8 cellular contexts compared by ENCODE assay signal in genomic region chr19:18418034-18418724, GRCh38. TPM values are rescaled to one million over a fixed set of nuclear protein-coding genes. Genes with fewer than 3 reads are reported as not detected.
DNase-seq lines count a peak whose midpoint lies in the region; ATAC-seq and TF ChIP-seq lines count a peak whose summit lies in the region.

No MANE protein-coding gene starts in this region.

- H3K4me1 ChIP-seq in PC-3 (ENCODE audit: insufficient read depth, low read length): peaks cover 37% of the 10 kb centered on the region

- H3F3A ChIP-seq in PC-3 (ENCODE audit: low read length, unreplicated experiment): no peaks in the 10 kb centered on the region

- peak overlapping the region; percentile 99 for H3K4me2 ChIP-seq in PC-3 (ENCODE audit: low read length)

- H3K79me2 ChIP-seq in PC-3 (ENCODE audit: low read length): peaks cover 36% of the 10 kb centered on the region

- no peaks in the 10 kb centered on the region for H3K9me3 ChIP-seq in CD4-positive, alpha-beta T cell (ENCODE audit: control insufficient read depth, low read length)
- no peaks in the 10 kb centered on the region for H3K9me3 ChIP-seq in PC-3 (ENCODE audit: low read length)

- H3K9me3 Mint-ChIP-seq in CD4-positive, alpha-beta T cell: no peaks in the 10 kb centered on the region
- no peaks in the 10 kb centered on the region for H3K9me3 Mint-ChIP-seq in dendritic cell treated with granulocyte-macrophage colony-stimulating factor and Interleukin-4, amounts not matched to agents 40 ng/mL and 50 ng/mL, for 4 days
- H3K9me3 Mint-ChIP-seq in naive thymus-derived CD8-positive, alpha-beta T cell: no peaks in the 10 kb centered on the region

- no peaks in the 10 kb centered on the region for H3K36me3 ChIP-seq in PC-3 (ENCODE audit: low read depth, low read length)

- H3K4me3 ChIP-seq in PC-3 (ENCODE audit: low read length): peak overlapping the region; percentile 58; the same call in 1 of the 2 replicates

- TSS peak; percentile 19 for BruUV-seq in PC-3 (replicated peaks; lab: Mats Ljungman, UMichigan)

- H3K27me3 Mint-ChIP-seq in CD4-positive, alpha-beta T cell: peaks cover 42% of the 10 kb centered on the region
- H3K27me3 Mint-ChIP-seq in dendritic cell treated with granulocyte-macrophage colony-stimulating factor and Interleukin-4, amounts not matched to agents 40 ng/mL and 50 ng/mL, for 4 days: no peaks in the 10 kb centered on the region
- H3K27me3 Mint-ChIP-seq in naive thymus-derived CD8-positive, alpha-beta T cell: peaks cover 0 to 36% (median 9%) of the 10 kb centered on the region in 5 donors

- intact Hi-C loops in CD4-positive, alpha-beta T cell (cut with DNase I, micrococcal nuclease): loop anchor here in 1 of 2 experiments (5.0 kb wide), 2 partner anchors 76 to 91 kb away; partner anchors contain the start of gene PGPEP1
- intact Hi-C loops in PC-3 (cut with micrococcal nuclease): loop anchor here (10.0 kb wide), 2 partner anchors 143 to 213 kb away; partner anchors contain the start of genes IQCN and RAB3A
- intact Hi-C loops in dendritic cell treated with granulocyte-macrophage colony-stimulating factor and Interleukin-4, amounts not matched to agents 40 ng/mL and 50 ng/mL, for 4 days (cut with micrococcal nuclease): loop anchor here (5.0 kb wide), 2 partner anchors 136 to 216 kb away; partner anchors contain the start of genes JUND and RAB3A

- H3K27ac ChIP-seq in CD4-positive, alpha-beta T cell (ENCODE audit: low read depth, low read length): peak overlapping the region; percentile 41
- no peak overlapping the region for H3K27ac ChIP-seq in PC-3 (ENCODE audit: low read length)

- DNase-seq in CD4-positive, alpha-beta T cell: no peak
- DNase-seq in PC-3: no peak
- peak in 2 of 10 donors; percentile 23 to 43 for DNase-seq in naive thymus-derived CD8-positive, alpha-beta T cell
- DNase-seq in dedifferentiated amniotic fluid mesenchymal stem cell (ENCODE audit: extremely low spot score): no peak
- no peak for DNase-seq in hepatic stellate cell (ENCODE audit: low spot score)
- no peak for DNase-seq in MV-4-11 (lab: John Stamatoyannopoulos, UW)

- peaks cover 30% of the 10 kb centered on the region for H3K27me3 ChIP-seq in CD4-positive, alpha-beta T cell (ENCODE audit: control insufficient read depth, insufficient read depth, low read length)
- H3K27me3 ChIP-seq in PC-3 (ENCODE audit: low read length): no peaks in the 10 kb centered on the region

- H2AFZ ChIP-seq in PC-3 (ENCODE audit: low read length): peak overlapping the region; percentile 91

- no peak for TF ChIP-seq CTCF in CD4-positive, alpha-beta T cell (IDR thresholded peaks at IDR 0.05)
- no peak for TF ChIP-seq CTCF in PC-3 (conservative IDR thresholded peaks at IDR 0.05; ENCODE audit: low read depth, low read length)

- ATAC-seq in CD4-positive, alpha-beta T cell (ENCODE audit: poor library complexity): peak; percentile 6
- ATAC-seq in PC-3 (peak; percentile 3), GM18868 (IDR thresholded peaks at IDR 0.05; ENCODE audit: unreplicated experiment) (no peak)
- peak; percentile 15 to 18 for ATAC-seq in naive thymus-derived CD8-positive, alpha-beta T cell

- no peaks in the 10 kb centered on the region for H3K36me3 Mint-ChIP-seq in CD4-positive, alpha-beta T cell (ENCODE audit: low read depth)
- H3K36me3 Mint-ChIP-seq in dendritic cell treated with granulocyte-macrophage colony-stimulating factor and Interleukin-4, amounts not matched to agents 40 ng/mL and 50 ng/mL, for 4 days (ENCODE audit: low read depth): peaks cover 25% of the 10 kb centered on the region
- no peaks in the 10 kb centered on the region for H3K36me3 Mint-ChIP-seq in naive thymus-derived CD8-positive, alpha-beta T cell

- H3K4me1 Mint-ChIP-seq in CD4-positive, alpha-beta T cell (ENCODE audit: low read depth): peaks cover 78% of the 10 kb centered on the region
- H3K4me1 Mint-ChIP-seq in dendritic cell treated with granulocyte-macrophage colony-stimulating factor and Interleukin-4, amounts not matched to agents 40 ng/mL and 50 ng/mL, for 4 days (ENCODE audit: low read depth): peaks cover 83% of the 10 kb centered on the region
- H3K4me1 Mint-ChIP-seq in naive thymus-derived CD8-positive, alpha-beta T cell: peaks cover 39 to 77% (median 76%) of the 10 kb centered on the region in 4 donors

- H3K27ac Mint-ChIP-seq in CD4-positive, alpha-beta T cell: peak overlapping the region; percentile 81
- H3K27ac Mint-ChIP-seq in dendritic cell treated with granulocyte-macrophage colony-stimulating factor and Interleukin-4, amounts not matched to agents 40 ng/mL and 50 ng/mL, for 4 days: peak overlapping the region; percentile 95
- peak overlapping the region; percentile 53 to 95 (median 82) for H3K27ac Mint-ChIP-seq in naive thymus-derived CD8-positive, alpha-beta T cell

- H3K9me2 ChIP-seq in PC-3 (replicated peaks; ENCODE audit: low read length): no peaks in the 10 kb centered on the region

- peak overlapping the region; percentile 58; the same call in 1 of the 2 replicates for H3K9ac ChIP-seq in PC-3 (ENCODE audit: low read length)

- H4K20me1 ChIP-seq in PC-3 (ENCODE audit: low read length): peaks cover 6% of the 10 kb centered on the region; the same call in 1 of the 2 replicates

- POLR2A ChIA-PET in CD4-positive, alpha-beta T cell (lab: Charles Lee): interaction anchor here (0.7 to 9.0 kb wide), 12 partner anchors 11 to 486 kb away, joined by 3 to 97 read pairs (median 4); partner anchors contain the start of genes CCDC124, JUND and MPV17L2
- POLR2A ChIA-PET in PC-3 (lab: Charles Lee; ENCODE audit: unreplicated experiment): no interaction called here
- POLR2A ChIA-PET in naive thymus-derived CD8-positive, alpha-beta T cell (lab: Charles Lee): interaction anchor here (0.8 to 4.9 kb wide), 15 partner anchors 7 to 486 kb away, joined by 3 to 50 read pairs (median 4); partner anchors contain the start of genes CCDC124, JUND, RAB3A and UPF1

- peak overlapping the region; percentile 92 for H3K4me3 Mint-ChIP-seq in CD4-positive, alpha-beta T cell
- peak overlapping the region; percentile 71 for H3K4me3 Mint-ChIP-seq in dendritic cell treated with granulocyte-macrophage colony-stimulating factor and Interleukin-4, amounts not matched to agents 40 ng/mL and 50 ng/mL, for 4 days
- peak overlapping the region; percentile 73 to 90 (median 85) for H3K4me3 Mint-ChIP-seq in naive thymus-derived CD8-positive, alpha-beta T cell

- CTCF ChIA-PET in CD4-positive, alpha-beta T cell (lab: Charles Lee): interaction anchor here (1.4 to 5.7 kb wide), 7 partner anchors 10 to 226 kb away, joined by 3 to 32 read pairs (median 8); partner anchors contain the start of gene LSM4
- CTCF ChIA-PET in PC-3 (lab: Charles Lee): interaction anchor here (0.6 to 0.7 kb wide), 2 partner anchors 90 to 139 kb away, joined by 3 read pairs; no protein-coding TSS in a partner anchor

RNA-seq across cellular contexts. Expression of gene SSBP4, which starts 1.0 kb away (rescaled TPM):
- total RNA-seq in CD4-positive, alpha-beta T cell: 10 to 100 TPM; 44.0 to 50.9 TPM
- total RNA-seq in PC-3 (2014; rRNA removed): 97.5 and 99.9 TPM in 2 replicates
- 10 to 100 TPM; 41.3 to 45.4 TPM for total RNA-seq in naive thymus-derived CD8-positive, alpha-beta T cell
- 10 to 100 TPM; 48.1 to 78.8 (median 61.1) TPM for polyA plus RNA-seq in naive thymus-derived CD8-positive, alpha-beta T cell

RNA-seq across cellular contexts. Expression of gene ISYNA1, which starts 19.8 kb away (rescaled TPM):
- 10 to 100 TPM; 34.1 to 41.3 TPM for total RNA-seq in CD4-positive, alpha-beta T cell
- total RNA-seq in PC-3 (2014; rRNA removed): 19.4 TPM in 2 replicates
- total RNA-seq in naive thymus-derived CD8-positive, alpha-beta T cell: 10 to 100 TPM; 62.5 to 63.7 TPM
- 10 to 100 TPM; 28.3 to 53.2 (median 40.4) TPM for polyA plus RNA-seq in naive thymus-derived CD8-positive, alpha-beta T cell

RNA-seq across cellular contexts. Expression of gene LRRC25, which starts 20.8 kb away (rescaled TPM):
- total RNA-seq in CD4-positive, alpha-beta T cell: under 1 TPM; 0.82 to 0.92 TPM
- not detected in 2 replicates for total RNA-seq in PC-3 (2014; rRNA removed)
- total RNA-seq in naive thymus-derived CD8-positive, alpha-beta T cell: under 1 TPM; 0.16 to 0.39 TPM
- under 1 TPM in 2 of 3 donors, not detected in 1; 0.13 to 0.26 TPM for polyA plus RNA-seq in naive thymus-derived CD8-positive, alpha-beta T cell

RNA-seq across cellular contexts. Expression of gene GDF15, which starts 32.2 kb away (rescaled TPM):
- not detected for total RNA-seq in CD4-positive, alpha-beta T cell
- total RNA-seq in PC-3 (2014; rRNA removed): 84.3 and 105 TPM in 2 replicates
- total RNA-seq in naive thymus-derived CD8-positive, alpha-beta T cell: not detected
- not detected for polyA plus RNA-seq in naive thymus-derived CD8-positive, alpha-beta T cell
